14 cellular contexts compared by ENCODE assay signal in the genomic region with DNA sequence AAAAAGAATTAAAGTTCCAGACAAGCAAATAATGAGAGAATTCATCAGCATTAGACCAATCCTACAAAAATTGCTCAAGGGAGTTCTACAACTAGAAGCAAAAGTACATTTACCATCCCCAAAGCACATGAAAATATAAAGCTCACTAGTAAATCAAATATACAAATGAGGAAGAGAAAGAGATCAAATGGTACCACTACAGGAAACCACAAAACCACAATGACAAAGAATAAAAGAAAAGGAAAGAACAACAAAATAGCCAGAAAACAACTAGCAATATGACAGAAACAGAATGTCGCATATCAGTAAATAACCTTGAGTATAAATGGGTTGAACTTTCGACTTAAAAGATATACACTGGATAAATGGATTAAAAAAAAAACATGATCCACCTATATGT.
DNase-seq lines count a peak whose midpoint lies in the region; ATAC-seq and TF ChIP-seq lines count a peak whose summit lies in the region.
"Had no signal": no experiment of that assay in that cellular context is flagged by ENCODE, and none has a peak within 500 bp of the region (broad histone marks: within the 10 kb centered on the region; RNA-seq: fewer than 3 reads in every experiment).

No MANE protein-coding gene starts in this region.

- H3K27me3 ChIP-seq in BLaER1 = no peaks in the 10 kb centered on the region
- no peaks in the 10 kb centered on the region for H3K27me3 ChIP-seq in upper lobe of left lung
- H3K27me3 ChIP-seq: suprapubic skin had no signal

- no peak overlapping the region for H3K4me3 ChIP-seq in BLaER1
- H3K4me3 ChIP-seq in upper lobe of left lung = no peak overlapping the region
- H3K4me3 ChIP-seq: suprapubic skin had no signal

- H3K4me1 ChIP-seq in BLaER1 (peaks cover 12% of the 10 kb centered on the region), upper lobe of left lung (no peaks in the 10 kb centered on the region)
- H3K4me1 ChIP-seq: suprapubic skin had no signal

- DNase-seq in Kasumi-1 (lab: John Stamatoyannopoulos, UW) (peak; percentile 37), NCI-H2227 (lab: John Stamatoyannopoulos, UW; ENCODE audit: unreplicated experiment) (no peak), upper lobe of left lung (no peak)
- DNase-seq in activated CD4-positive, alpha-beta T cell treated with anti-CD3 and anti-CD28 coated beads for 48 hours = no peak
- DNase-seq: cortex of kidney; erythroblast; left colon; NCI-H1092; stimulated activated CD4-positive, alpha-beta T cell treated with anti-CD3 and anti-CD28 coated beads, Interleukin-12 subunit alpha, Interleukin-12 subunit beta, amount 100 ng/mL, for 4 hours had no signal

- no peak for TF ChIP-seq CTCF in upper lobe of left lung (IDR thresholded peaks at IDR 0.05)

- peak; percentile 86 for ATAC-seq in GM19351 (IDR thresholded peaks at IDR 0.05; ENCODE audit: unreplicated experiment)
- ATAC-seq in HG02884 (IDR thresholded peaks at IDR 0.05; ENCODE audit: unreplicated experiment) = peak; percentile 59
- no peak for ATAC-seq in upper lobe of left lung (ENCODE audit: low FRiP score in 2 of 2)
- ATAC-seq in HG03196 (IDR thresholded peaks at IDR 0.05; ENCODE audit: unreplicated experiment) = no peak
- ATAC-seq: left colon had no signal

- no peak overlapping the region for H3K9ac ChIP-seq in BLaER1

- H3K27ac ChIP-seq in BLaER1 = no peak overlapping the region
- no peak overlapping the region for H3K27ac ChIP-seq in upper lobe of left lung
- H3K27ac ChIP-seq: suprapubic skin had no signal

- no peak for TF ChIP-seq EP300 in upper lobe of left lung (IDR thresholded peaks at IDR 0.05)

- no peaks in the 10 kb centered on the region for H3K36me3 ChIP-seq in BLaER1
- no peaks in the 10 kb centered on the region for H3K36me3 ChIP-seq in upper lobe of left lung
- H3K36me3 ChIP-seq: suprapubic skin had no signal

- H3K4me2 ChIP-seq in BLaER1 = peak overlapping the region; percentile 28

- TF ChIP-seq POLR2A in upper lobe of left lung (IDR thresholded peaks at IDR 0.05) = no peak

- H4K20me1 ChIP-seq in BLaER1 = no peaks in the 10 kb centered on the region

- WGBS in upper lobe of left lung, 2 donors = 68 to 70% methylated on average over 2 of the region's 2 CpGs

- H3K9me3 ChIP-seq in BLaER1 (peaks cover 27% of the 10 kb centered on the region), upper lobe of left lung (peaks cover 6 to 27% (median 14%) of the 10 kb centered on the region in 4 donors)

Comparison
In these comparisons a context has a peak if more than half of its experiments do, and no peak if none do; other contexts are left out.
1. ATAC-seq: peak in GM19351 (single experiment) and HG02884 (single experiment); none in upper lobe of left lung (0 of 2) and HG03196 (single experiment).
2. DNase-seq: peak in Kasumi-1 (2 of 2); none in activated CD4-positive, alpha-beta T cell treated with anti-CD3 and anti-CD28 coated beads for 48 hours (single experiment), NCI-H2227 (single experiment) and upper lobe of left lung (0 of 2).